ENCODE assay signal across 1 cellular context in the genomic region with DNA sequence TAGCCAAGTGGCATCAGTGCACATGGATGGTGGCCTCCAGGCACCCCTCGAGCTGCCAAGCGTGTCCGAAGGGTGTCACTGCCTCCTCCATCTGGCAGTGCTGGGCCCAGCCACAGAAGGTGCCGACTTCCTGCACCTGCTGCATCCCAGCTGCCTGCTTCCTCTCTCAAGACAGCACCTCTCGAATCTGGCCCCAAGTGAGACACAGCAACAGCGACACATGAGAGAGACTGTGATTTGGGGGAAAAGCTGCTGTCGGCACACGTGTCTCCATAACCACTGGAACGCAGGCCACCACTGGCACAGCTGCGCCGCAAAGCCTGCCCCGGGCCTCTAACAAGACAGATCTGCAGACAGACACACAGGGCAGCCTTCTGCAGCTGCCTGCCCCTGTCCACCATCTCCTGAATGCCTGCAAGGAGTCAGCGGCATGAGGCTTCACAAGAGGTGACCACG.
TF ChIP-seq lines count a peak whose summit lies in the region.

No MANE protein-coding gene starts in this region.

TF ChIP-seq in GM12878, 131 proteins besides CTCF, POLR2A, EP300 and RAD21:
- TF ChIP-seq BHLHE40 (IDR thresholded peaks at IDR 0.05; ENCODE audit: borderline replicate concordance in 1 of 2, low read depth in 2 of 2, low read length in 1 of 2) (no peak), RBBP5 (conservative IDR thresholded peaks at IDR 0.05) (no peak), ESRRA (IDR thresholded peaks at IDR 0.05; ENCODE audit: low read length) (no peak), CREB1 (IDR thresholded peaks at IDR 0.05; ENCODE audit: low read depth) (no peak), SPI1 (IDR thresholded peaks at IDR 0.05; ENCODE audit: borderline replicate concordance, insufficient read depth, low read depth, low read length) (no peak), MXI1 (IDR thresholded peaks at IDR 0.05; ENCODE audit: low read depth, low read length) (no peak), ZNF24 (IDR thresholded peaks at IDR 0.05) (no peak), CHD2 (IDR thresholded peaks at IDR 0.05; ENCODE audit: borderline replicate concordance, low read depth, low read length) (no peak), SMAD1 (IDR thresholded peaks at IDR 0.05; ENCODE audit: low read depth, partially characterized antibody) (no peak), KAT2A (conservative IDR thresholded peaks at IDR 0.05; ENCODE audit: control insufficient read depth, low read depth, low read length) (no peak), HDGF (IDR thresholded peaks at IDR 0.05) (no peak)
- TF ChIP-seq, protein P1, sequence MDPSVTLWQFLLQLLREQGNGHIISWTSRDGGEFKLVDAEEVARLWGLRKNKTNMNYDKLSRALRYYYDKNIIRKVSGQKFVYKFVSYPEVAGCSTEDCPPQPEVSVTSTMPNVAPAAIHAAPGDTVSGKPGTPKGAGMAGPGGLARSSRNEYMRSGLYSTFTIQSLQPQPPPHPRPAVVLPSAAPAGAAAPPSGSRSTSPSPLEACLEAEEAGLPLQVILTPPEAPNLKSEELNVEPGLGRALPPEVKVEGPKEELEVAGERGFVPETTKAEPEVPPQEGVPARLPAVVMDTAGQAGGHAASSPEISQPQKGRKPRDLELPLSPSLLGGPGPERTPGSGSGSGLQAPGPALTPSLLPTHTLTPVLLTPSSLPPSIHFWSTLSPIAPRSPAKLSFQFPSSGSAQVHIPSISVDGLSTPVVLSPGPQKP (IDR thresholded peaks at IDR 0.05; ENCODE audit: low read depth, low read length) = no peak
